1 cellular context compared by ENCODE assay signal in the genomic region with DNA sequence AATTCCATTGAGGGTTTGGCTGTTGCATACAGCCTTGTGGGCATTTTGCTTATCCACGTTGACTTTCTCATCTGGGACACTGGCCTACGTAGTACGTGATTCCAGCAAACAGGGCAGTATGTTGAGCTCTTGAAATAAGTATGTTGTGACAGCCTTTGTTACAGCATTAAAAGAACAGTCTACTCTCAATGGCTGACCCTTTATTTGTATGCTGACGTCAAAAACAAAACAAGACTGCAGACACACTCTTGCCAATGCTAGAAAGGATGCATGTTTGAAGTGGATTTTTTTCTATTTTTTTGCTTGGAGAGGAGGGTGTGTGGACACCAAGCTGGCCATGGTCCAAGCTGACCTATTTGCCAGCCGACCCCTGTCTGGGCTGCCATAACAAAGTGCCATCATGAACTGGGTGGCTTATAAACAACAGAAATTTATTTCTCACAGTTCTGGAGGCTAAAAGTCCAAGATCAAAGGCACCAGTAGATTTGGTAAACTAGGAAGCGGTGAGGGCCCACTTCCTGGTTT.
TF ChIP-seq lines count a peak whose summit lies in the region.

No MANE protein-coding gene starts in this region.

TF ChIP-seq in HepG2, 621 proteins besides CTCF, POLR2A, EP300 and RAD21:
- peak; percentile 42; the same call in 1 of the 2 replicates for TF ChIP-seq EHMT2 (IDR thresholded peaks at IDR 0.05; ENCODE audit: borderline replicate concordance, low read depth, low read length)
- TF ChIP-seq RNF2 (conservative IDR thresholded peaks at IDR 0.05; ENCODE audit: low read depth) = no peak
- TF ChIP-seq CC2D1A (CRISPR knock-in tag; IDR thresholded peaks at IDR 0.05) = 0 out of 2 replicates have a peak, but pooled peaks have one; percentile 72
- TF ChIP-seq CREB1 (IDR thresholded peaks at IDR 0.05) = peak; percentile 56
- TF ChIP-seq CREB1 (CRISPR knock-in tag; IDR thresholded peaks at IDR 0.05) = no peak
- TF ChIP-seq ZNF878 (CRISPR knock-in tag; IDR thresholded peaks at IDR 0.05) = 0 out of 2 replicates have a peak, but pooled peaks have one; percentile 36
- peak; percentile 22; the same call in 1 of the 2 replicates for TF ChIP-seq MED1 (CRISPR knock-in tag; IDR thresholded peaks at IDR 0.05)
- TF ChIP-seq ZNF598 (CRISPR knock-in tag; IDR thresholded peaks at IDR 0.05; ENCODE audit: borderline replicate concordance) = no peak
- TF ChIP-seq ZNF614 (CRISPR knock-in tag; IDR thresholded peaks at IDR 0.05; ENCODE audit: borderline replicate concordance) = no peak
- TF ChIP-seq, protein P1, sequence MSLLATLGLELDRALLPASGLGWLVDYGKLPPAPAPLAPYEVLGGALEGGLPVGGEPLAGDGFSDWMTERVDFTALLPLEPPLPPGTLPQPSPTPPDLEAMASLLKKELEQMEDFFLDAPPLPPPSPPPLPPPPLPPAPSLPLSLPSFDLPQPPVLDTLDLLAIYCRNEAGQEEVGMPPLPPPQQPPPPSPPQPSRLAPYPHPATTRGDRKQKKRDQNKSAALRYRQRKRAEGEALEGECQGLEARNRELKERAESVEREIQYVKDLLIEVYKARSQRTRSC (CRISPR knock-in tag; IDR thresholded peaks at IDR 0.05; ENCODE audit: low read depth) = no peak
